In the genomic region with DNA sequence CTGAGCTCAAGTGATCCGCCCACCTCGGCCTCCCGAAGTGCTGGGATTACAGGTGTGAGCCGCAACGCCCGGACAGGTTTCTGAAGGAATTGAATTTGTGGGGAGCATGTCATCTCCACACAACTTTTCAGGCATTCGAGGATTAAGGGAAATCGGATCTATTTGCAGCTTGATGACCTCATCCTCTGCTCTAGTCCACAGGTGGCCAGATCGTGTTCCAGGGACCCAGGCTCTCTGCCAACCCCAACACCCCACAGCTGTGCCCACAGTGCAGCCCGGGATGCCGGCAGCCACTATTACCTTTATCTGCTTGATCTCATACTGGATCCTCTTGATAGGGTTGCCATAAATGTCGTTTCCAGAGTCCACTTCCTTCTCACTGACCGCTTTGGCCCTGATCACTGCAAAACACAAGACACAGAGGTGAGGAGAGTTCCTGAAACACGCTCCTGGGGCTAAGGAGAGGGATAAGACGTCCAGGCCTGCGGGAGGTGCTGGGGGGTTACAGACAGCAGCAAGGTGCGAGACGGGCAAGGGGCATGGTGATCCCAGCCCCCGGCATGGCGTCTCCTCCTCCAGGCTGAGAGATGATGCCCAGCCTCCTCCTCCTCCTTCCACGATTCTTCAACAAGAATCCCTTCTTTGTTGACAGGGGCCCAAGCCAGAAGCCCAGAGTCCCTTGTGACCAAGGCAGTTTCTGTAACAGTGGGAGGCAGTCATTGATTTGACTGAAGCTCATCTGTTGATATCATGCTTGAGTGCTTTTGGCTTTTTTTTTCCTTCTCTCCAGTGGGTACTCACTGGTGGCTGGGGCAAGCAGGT, we compare ENCODE assay signal across 8 cellular contexts. TPM values are rescaled to one million over a fixed set of nuclear protein-coding genes. Genes with fewer than 3 reads are reported as not detected.
DNase-seq lines count a peak whose midpoint lies in the region; ATAC-seq and TF ChIP-seq lines count a peak whose summit lies in the region.

No MANE protein-coding gene starts in this region.

- H3K4me1 ChIP-seq in thymus (ENCODE audit: control insufficient read depth, insufficient read depth, low read length) (peaks cover 20% of the 10 kb centered on the region), colonic mucosa (no peaks in the 10 kb centered on the region)

- no peak overlapping the region for H3K4me3 ChIP-seq in MG63
- H3K4me3 ChIP-seq in astrocyte of the cerebellum (ENCODE audit: low read depth, low read length), result no peak overlapping the region
- no peak overlapping the region for H3K4me3 ChIP-seq in thymus (ENCODE audit: low read length)
- no peak overlapping the region for H3K4me3 ChIP-seq in colonic mucosa

- 71% methylated on average over 21 of the region's 21 CpGs for WGBS in thymus

- no peaks in the 10 kb centered on the region for H3K9me3 ChIP-seq in MG63
- no peaks in the 10 kb centered on the region for H3K9me3 ChIP-seq in thymus (ENCODE audit: control insufficient read depth)
- H3K9me3 ChIP-seq in colonic mucosa, result no peaks in the 10 kb centered on the region

- H3K27ac ChIP-seq in thymus (ENCODE audit: low read depth), result peak overlapping the region; percentile 61
- no peak overlapping the region for H3K27ac ChIP-seq in colonic mucosa

- no peak overlapping the region for H3K9ac ChIP-seq in colonic mucosa (ENCODE audit: low read depth in 2 of 2, low read length in 2 of 2)

- TF ChIP-seq CTCF in astrocyte of the cerebellum (IDR thresholded peaks at IDR 0.05; ENCODE audit: low read depth, low read length, missing control alignments), result no peak
- TF ChIP-seq CTCF in colonic mucosa (IDR thresholded peaks at IDR 0.05), result no peak

- intact Hi-C loops in colonic mucosa (cut with DNase I), result no loop called here

- ATAC-seq in GM21515 (IDR thresholded peaks at IDR 0.05; ENCODE audit: unreplicated experiment) (no peak), HG03097 (IDR thresholded peaks at IDR 0.05; ENCODE audit: low FRiP score, unreplicated experiment) (no peak), GM18861 (IDR thresholded peaks at IDR 0.05; ENCODE audit: unreplicated experiment) (no peak)

- no peaks in the 10 kb centered on the region for H3K27me3 ChIP-seq in MG63
- H3K27me3 ChIP-seq in thymus (ENCODE audit: control insufficient read depth, insufficient read depth), result no peaks in the 10 kb centered on the region
- no peaks in the 10 kb centered on the region for H3K27me3 ChIP-seq in colonic mucosa

- H3K36me3 ChIP-seq in MG63 (peaks cover 65% of the 10 kb centered on the region), thymus (ENCODE audit: control insufficient read depth, insufficient read depth) (peaks cover 50% of the 10 kb centered on the region), colonic mucosa (no peaks in the 10 kb centered on the region)

- in situ Hi-C loops in astrocyte of the cerebellum (cut with HindIII; ENCODE audit: low sequenced_read_pairs), result no loop called here

- peak; percentile 72 for DNase-seq in MG63
- peak; percentile 60 for DNase-seq in astrocyte of the cerebellum (ENCODE audit: low read depth)
- DNase-seq in iris pigment epithelial cell (ENCODE audit: low read depth), result peak; percentile 65
- DNase-seq in colonic mucosa, result no peak

RNA-seq across cellular contexts. Expression of a gene that starts 29.3 kb away (rescaled TPM):
- 0.67 TPM in 1 of 2 replicates, not detected in the other for total RNA-seq in MG63 (2014; rRNA removed; shearing (Covaris generic); ENCODE audit: low replicate concordance)
- polyA plus RNA-seq in thymus, result 0.50 TPM
- under 1 TPM; 0.72 to 0.82 TPM for total RNA-seq in colonic mucosa

RNA-seq across cellular contexts. Expression of a gene that starts 33.1 kb away (rescaled TPM):
- 16.3 and 33.4 TPM in 2 replicates for total RNA-seq in MG63 (2014; rRNA removed; shearing (Covaris generic); ENCODE audit: low replicate concordance)
- 32.5 TPM for polyA plus RNA-seq in thymus
- total RNA-seq in colonic mucosa, result 10 to 100 TPM; 27.4 to 32.6 TPM

RNA-seq across cellular contexts. Expression of a gene that starts 51.5 kb away (rescaled TPM):
- total RNA-seq in MG63 (2014; rRNA removed; shearing (Covaris generic); ENCODE audit: low replicate concordance), result 127 and 145 TPM in 2 replicates
- polyA plus RNA-seq in thymus, result 27.5 TPM
- 10 to 100 TPM; 42.8 to 86.1 TPM for total RNA-seq in colonic mucosa
